ENCODE assay signal across 14 cellular contexts in genomic region chr4:11073621-11074051, GRCh38.
DNase-seq lines count a peak whose midpoint lies in the region; TF ChIP-seq lines count a peak whose summit lies in the region.
"Had no signal": no experiment of that assay in that cellular context is flagged by ENCODE, and none has a peak within 500 bp of the region (broad histone marks: within the 10 kb centered on the region; RNA-seq: fewer than 3 reads in every experiment).

No MANE protein-coding gene starts in this region.

- no peak for TF ChIP-seq CTCF in fibroblast of villous mesenchyme (IDR thresholded peaks at IDR 0.05; ENCODE audit: insufficient read depth, low read depth, low read length)
- no peak for TF ChIP-seq CTCF in GM13977 (IDR thresholded peaks at IDR 0.05; ENCODE audit: extremely low read depth, insufficient read depth, missing control alignments)

- H3K4me3 ChIP-seq in fibroblast of villous mesenchyme (ENCODE audit: low read depth, low read length), result no peak overlapping the region
- H3K4me3 ChIP-seq: BLaER1, SK-N-MC, uterus had no signal

- peak; percentile 0 for DNase-seq in ELR (ENCODE audit: low read depth)
- peak; percentile 36 for DNase-seq in T1000 (lab: John Stamatoyannopoulos, UW)
- DNase-seq in fibroblast of villous mesenchyme (ENCODE audit: low read depth), result peak; percentile 15
- peak; percentile 74 for DNase-seq in non-pigmented ciliary epithelial cell (ENCODE audit: low read depth)
- no peak for DNase-seq in NCI-H187 treated with DMSO at 0.1 percent for 48 hours (lab: John Stamatoyannopoulos, UW)
- no peak for DNase-seq in NCI-H2227 treated with DMSO at 0.1 percent for 48 hours (lab: John Stamatoyannopoulos, UW)
- DNase-seq in SHP77 treated with DMSO at 0.1 percent for 48 hours (lab: John Stamatoyannopoulos, UW), result no peak
- no peak for DNase-seq in GM13977 (ENCODE audit: low spot score)
- DNase-seq: activated CD4-positive, alpha-beta memory T cell treated with anti-CD3 and anti-CD28 coated beads, Interleukin-2, amount 10 ng/mL, durations not matched to agents 7 days and 5 days; activated naive CD4-positive, alpha-beta T cell treated with anti-CD3 and anti-CD28 coated beads, Interleukin-2, amount 50 U/mL, for 16 hours; NCI-H226; uterus had no signal

- in situ Hi-C loops in GM13977 (cut with MboI; ENCODE audit: low pct_unique_long_range_greater_than_20kb, low sequenced_read_pairs, unreplicated experiment), result no loop called here

Comparison
In these comparisons a context has a peak if more than half of its experiments do, and no peak if none do; other contexts are left out.
1. DNase-seq: peak in ELR (single experiment), T1000 (single experiment), fibroblast of villous mesenchyme (single experiment) and non-pigmented ciliary epithelial cell (single experiment); none in NCI-H187 treated with DMSO at 0.1 percent for 48 hours (single experiment), NCI-H2227 treated with DMSO at 0.1 percent for 48 hours (single experiment), SHP77 treated with DMSO at 0.1 percent for 48 hours (single experiment) and GM13977 (single experiment).